ENCODE assay signal across 1 cellular context in genomic region chr5:98936948-98937715, GRCh38.
TF ChIP-seq lines count a peak whose summit lies in the region.

No MANE protein-coding gene starts in this region.

TF ChIP-seq in GM23338, 12 proteins besides CTCF, POLR2A, EP300 and RAD21:
- TF ChIP-seq REST (IDR thresholded peaks at IDR 0.05; ENCODE audit: unreplicated experiment) (no peak), EZH2 (IDR thresholded peaks at IDR 0.05; ENCODE audit: low read depth, unreplicated experiment) (no peak), ZNF331 (CRISPR knock-in tag; IDR thresholded peaks at IDR 0.05; ENCODE audit: low read depth) (no peak), ZNF114 (CRISPR knock-in tag; IDR thresholded peaks at IDR 0.05) (no peak), EZH2phosphoT487 (IDR thresholded peaks at IDR 0.05; ENCODE audit: unreplicated experiment) (no peak), POLR2AphosphoS5 (IDR thresholded peaks at IDR 0.05; ENCODE audit: low read depth) (no peak), CREB1 (CRISPR knock-in tag; IDR thresholded peaks at IDR 0.05; ENCODE audit: low read depth) (no peak), NANOG (IDR thresholded peaks at IDR 0.05; ENCODE audit: borderline replicate concordance) (no peak), JUNB (IDR thresholded peaks at IDR 0.05; ENCODE audit: unreplicated experiment) (no peak), STAT1 (IDR thresholded peaks at IDR 0.05; ENCODE audit: unreplicated experiment) (no peak), ETS1 (IDR thresholded peaks at IDR 0.05) (no peak)
- TF ChIP-seq, protein P1, sequence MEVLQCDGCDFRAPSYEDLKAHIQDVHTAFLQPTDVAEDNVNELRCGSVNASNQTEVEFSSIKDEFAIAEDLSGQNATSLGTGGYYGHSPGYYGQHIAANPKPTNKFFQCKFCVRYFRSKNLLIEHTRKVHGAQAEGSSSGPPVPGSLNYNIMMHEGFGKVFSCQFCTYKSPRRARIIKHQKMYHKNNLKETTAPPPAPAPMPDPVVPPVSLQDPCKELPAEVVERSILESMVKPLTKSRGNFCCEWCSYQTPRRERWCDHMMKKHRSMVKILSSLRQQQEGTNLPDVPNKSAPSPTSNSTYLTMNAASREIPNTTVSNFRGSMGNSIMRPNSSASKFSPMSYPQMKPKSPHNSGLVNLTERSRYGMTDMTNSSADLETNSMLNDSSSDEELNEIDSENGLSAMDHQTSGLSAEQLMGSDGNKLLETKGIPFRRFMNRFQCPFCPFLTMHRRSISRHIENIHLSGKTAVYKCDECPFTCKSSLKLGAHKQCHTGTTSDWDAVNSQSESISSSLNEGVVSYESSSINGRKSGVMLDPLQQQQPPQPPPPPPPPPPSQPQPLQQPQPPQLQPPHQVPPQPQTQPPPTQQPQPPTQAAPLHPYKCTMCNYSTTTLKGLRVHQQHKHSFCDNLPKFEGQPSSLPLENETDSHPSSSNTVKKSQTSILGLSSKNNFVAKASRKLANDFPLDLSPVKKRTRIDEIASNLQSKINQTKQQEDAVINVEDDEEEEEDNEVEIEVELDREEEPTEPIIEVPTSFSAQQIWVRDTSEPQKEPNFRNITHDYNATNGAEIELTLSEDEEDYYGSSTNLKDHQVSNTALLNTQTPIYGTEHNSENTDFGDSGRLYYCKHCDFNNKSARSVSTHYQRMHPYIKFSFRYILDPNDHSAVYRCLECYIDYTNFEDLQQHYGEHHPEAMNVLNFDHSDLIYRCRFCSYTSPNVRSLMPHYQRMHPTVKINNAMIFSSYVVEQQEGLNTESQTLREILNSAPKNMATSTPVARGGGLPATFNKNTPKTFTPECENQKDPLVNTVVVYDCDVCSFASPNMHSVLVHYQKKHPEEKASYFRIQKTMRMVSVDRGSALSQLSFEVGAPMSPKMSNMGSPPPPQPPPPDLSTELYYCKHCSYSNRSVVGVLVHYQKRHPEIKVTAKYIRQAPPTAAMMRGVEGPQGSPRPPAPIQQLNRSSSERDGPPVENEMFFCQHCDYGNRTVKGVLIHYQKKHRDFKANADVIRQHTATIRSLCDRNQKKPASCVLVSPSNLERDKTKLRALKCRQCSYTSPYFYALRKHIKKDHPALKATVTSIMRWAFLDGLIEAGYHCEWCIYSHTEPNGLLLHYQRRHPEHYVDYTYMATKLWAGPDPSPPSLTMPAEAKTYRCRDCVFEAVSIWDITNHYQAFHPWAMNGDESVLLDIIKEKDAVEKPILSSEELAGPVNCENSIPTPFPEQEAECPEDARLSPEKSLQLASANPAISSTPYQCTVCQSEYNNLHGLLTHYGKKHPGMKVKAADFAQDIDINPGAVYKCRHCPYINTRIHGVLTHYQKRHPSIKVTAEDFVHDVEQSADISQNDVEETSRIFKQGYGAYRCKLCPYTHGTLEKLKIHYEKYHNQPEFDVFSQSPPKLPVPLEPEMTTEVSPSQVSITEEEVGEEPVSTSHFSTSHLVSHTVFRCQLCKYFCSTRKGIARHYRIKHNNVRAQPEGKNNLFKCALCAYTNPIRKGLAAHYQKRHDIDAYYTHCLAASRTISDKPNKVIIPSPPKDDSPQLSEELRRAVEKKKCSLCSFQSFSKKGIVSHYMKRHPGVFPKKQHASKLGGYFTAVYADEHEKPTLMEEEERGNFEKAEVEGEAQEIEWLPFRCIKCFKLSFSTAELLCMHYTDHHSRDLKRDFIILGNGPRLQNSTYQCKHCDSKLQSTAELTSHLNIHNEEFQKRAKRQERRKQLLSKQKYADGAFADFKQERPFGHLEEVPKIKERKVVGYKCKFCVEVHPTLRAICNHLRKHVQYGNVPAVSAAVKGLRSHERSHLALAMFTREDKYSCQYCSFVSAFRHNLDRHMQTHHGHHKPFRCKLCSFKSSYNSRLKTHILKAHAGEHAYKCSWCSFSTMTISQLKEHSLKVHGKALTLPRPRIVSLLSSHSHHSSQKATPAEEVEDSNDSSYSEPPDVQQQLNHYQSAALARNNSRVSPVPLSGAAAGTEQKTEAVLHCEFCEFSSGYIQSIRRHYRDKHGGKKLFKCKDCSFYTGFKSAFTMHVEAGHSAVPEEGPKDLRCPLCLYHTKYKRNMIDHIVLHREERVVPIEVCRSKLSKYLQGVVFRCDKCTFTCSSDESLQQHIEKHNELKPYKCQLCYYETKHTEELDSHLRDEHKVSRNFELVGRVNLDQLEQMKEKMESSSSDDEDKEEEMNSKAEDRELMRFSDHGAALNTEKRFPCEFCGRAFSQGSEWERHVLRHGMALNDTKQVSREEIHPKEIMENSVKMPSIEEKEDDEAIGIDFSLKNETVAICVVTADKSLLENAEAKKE (CRISPR knock-in tag; IDR thresholded peaks at IDR 0.05), result no peak
TF ChIP-seq in GM23338: peak in this region for 0.
